ENCODE assay signal across 10 cellular contexts in genomic region chr5:149617760-149618306, GRCh38. TPM values are rescaled to one million over a fixed set of nuclear protein-coding genes. Genes with fewer than 3 reads are reported as not detected.
DNase-seq lines count a peak whose midpoint lies in the region; ATAC-seq and TF ChIP-seq lines count a peak whose summit lies in the region.
"Had no signal": no experiment of that assay in that cellular context is flagged by ENCODE, and none has a peak within 500 bp of the region (broad histone marks: within the 10 kb centered on the region; RNA-seq: fewer than 3 reads in every experiment).

No MANE protein-coding gene starts in this region.

- no peaks in the 10 kb centered on the region for H3K27me3 ChIP-seq in smooth muscle cell (ENCODE audit: low read depth)

- peaks cover 18% of the 10 kb centered on the region for H3K4me1 Mint-ChIP-seq in chondrocyte (ENCODE audit: low read depth)
- peaks cover 2% of the 10 kb centered on the region for H3K4me1 Mint-ChIP-seq in glutamatergic neuron (ENCODE audit: low read depth, unreplicated experiment)
- H3K4me1 Mint-ChIP-seq in endothelial cell (ENCODE audit: unreplicated experiment): no peaks in the 10 kb centered on the region
- H3K4me1 Mint-ChIP-seq: brain had no signal

- H3K27ac Mint-ChIP-seq in chondrocyte (ENCODE audit: unreplicated experiment) (peak overlapping the region; percentile 73), glutamatergic neuron (ENCODE audit: unreplicated experiment) (no peak overlapping the region), endothelial cell (ENCODE audit: unreplicated experiment) (no peak overlapping the region)

- peaks cover 8% of the 10 kb centered on the region for H3K36me3 Mint-ChIP-seq in chondrocyte (ENCODE audit: low read depth)
- H3K36me3 Mint-ChIP-seq in glutamatergic neuron (ENCODE audit: unreplicated experiment): no peaks in the 10 kb centered on the region
- H3K36me3 Mint-ChIP-seq in endothelial cell (ENCODE audit: low read depth, unreplicated experiment): no peaks in the 10 kb centered on the region
- H3K36me3 Mint-ChIP-seq: brain had no signal

- TF ChIP-seq CTCF in chondrocyte (IDR thresholded peaks at IDR 0.05): no peak
- TF ChIP-seq CTCF in smooth muscle cell (IDR thresholded peaks at IDR 0.05; ENCODE audit: borderline replicate concordance, insufficient read depth, poor library complexity, severe bottlenecking): no peak
- TF ChIP-seq CTCF in glutamatergic neuron (IDR thresholded peaks at IDR 0.05; ENCODE audit: partially characterized antibody, unreplicated experiment): no peak
- TF ChIP-seq CTCF in endothelial cell (IDR thresholded peaks at IDR 0.05; ENCODE audit: unreplicated experiment): no peak

- H3K27ac ChIP-seq in smooth muscle cell (ENCODE audit: low read depth): peak overlapping the region; percentile 56

- DNase-seq in HT1080 (ENCODE audit: low read depth): peak; percentile 36
- no peak for DNase-seq in chondrocyte (ENCODE audit: low spot score)
- no peak for DNase-seq in smooth muscle cell (lab: John Stamatoyannopoulos, UW; ENCODE audit: unreplicated experiment)
- DNase-seq in glutamatergic neuron: no peak
- no peak for DNase-seq in dedifferentiated amniotic fluid mesenchymal stem cell (ENCODE audit: extremely low spot score)
- no peak for DNase-seq in endothelial cell (ENCODE audit: low spot score)
- DNase-seq in stimulated activated CD4-positive, alpha-beta T cell treated with anti-CD3 and anti-CD28 coated beads, Interleukin-4, amount 100 ng/mL, for 1 hour: no peak
- DNase-seq: NCI-H187 treated with DMSO at 0.1 percent for 48 hours had no signal

- H3K4me3 Mint-ChIP-seq in chondrocyte (ENCODE audit: unreplicated experiment) (no peak overlapping the region), glutamatergic neuron (ENCODE audit: unreplicated experiment) (no peak overlapping the region), endothelial cell (ENCODE audit: unreplicated experiment) (no peak overlapping the region)
- H3K4me3 Mint-ChIP-seq: brain had no signal

- peaks cover 4% of the 10 kb centered on the region for H3F3A ChIP-seq in smooth muscle cell (ENCODE audit: low read depth)

- H2AFZ ChIP-seq in smooth muscle cell (ENCODE audit: low read depth): no peak overlapping the region

- no peak overlapping the region for H3K4me2 ChIP-seq in smooth muscle cell

- H4K20me1 ChIP-seq in smooth muscle cell (ENCODE audit: low read depth): no peaks in the 10 kb centered on the region

- H3K9me3 Mint-ChIP-seq in chondrocyte (ENCODE audit: low read depth): no peaks in the 10 kb centered on the region
- peaks cover 2% of the 10 kb centered on the region for H3K9me3 Mint-ChIP-seq in glutamatergic neuron (ENCODE audit: unreplicated experiment)
- H3K9me3 Mint-ChIP-seq in endothelial cell (ENCODE audit: unreplicated experiment): no peaks in the 10 kb centered on the region
- H3K9me3 Mint-ChIP-seq: brain had no signal

- ATAC-seq in GM19452 (IDR thresholded peaks at IDR 0.05; ENCODE audit: unreplicated experiment): peak; percentile 58

- no peaks in the 10 kb centered on the region for H3K9me3 ChIP-seq in smooth muscle cell (replicated peaks; ENCODE audit: low read depth)

- no peaks in the 10 kb centered on the region for H3K4me1 ChIP-seq in smooth muscle cell (ENCODE audit: low read depth)

- H3K36me3 ChIP-seq in smooth muscle cell (ENCODE audit: low read depth): no peaks in the 10 kb centered on the region

- H3K9ac ChIP-seq in smooth muscle cell (ENCODE audit: low read depth): no peak overlapping the region

- H3K27me3 Mint-ChIP-seq in chondrocyte (ENCODE audit: low read depth) (no peaks in the 10 kb centered on the region), glutamatergic neuron (ENCODE audit: unreplicated experiment) (peaks cover 4% of the 10 kb centered on the region), endothelial cell (ENCODE audit: unreplicated experiment) (peaks cover 3% of the 10 kb centered on the region)

- no peaks in the 10 kb centered on the region for H3K79me2 ChIP-seq in smooth muscle cell (ENCODE audit: low read depth)

- 94% methylated on average over 12 of the region's 12 CpGs for WGBS in smooth muscle cell (ENCODE audit: low lambda C conversion rate)

- no peak overlapping the region for H3K4me3 ChIP-seq in smooth muscle cell

RNA-seq across cellular contexts. Expression of gene ARHGEF37, which starts 36.5 kb away (rescaled TPM):
- 0.02 and 0.03 TPM in 2 replicates for total RNA-seq in HT1080 (2014; rRNA removed; shearing (Covaris generic))
- polyA plus RNA-seq in HT1080 (2015; cell fraction: cytosol; rRNA removed): 0.02 and 0.03 TPM in 2 replicates
- 0.03 and 0.06 TPM in 2 replicates for polyA plus RNA-seq in HT1080 (2015; cell fraction: nucleus; rRNA removed)
- total RNA-seq in chondrocyte: 5.8 to 16.8 TPM (median 6.0 TPM) in 3 replicates
- 1.4 and 2.3 TPM in 2 replicates for total RNA-seq in smooth muscle cell
- 0.70 and 2.0 TPM in 2 replicates for polyA plus RNA-seq in smooth muscle cell
- 1.0 TPM for total RNA-seq in glutamatergic neuron (ENCODE audit: unreplicated experiment)
- total RNA-seq in endothelial cell (ENCODE audit: unreplicated experiment): 4.5 TPM
